Comparison of ENCODE assay signal across 9 cellular contexts in genomic region chr17:27241346-27241946, GRCh38. TPM values are rescaled to one million over a fixed set of nuclear protein-coding genes. Genes with fewer than 3 reads are reported as not detected.
DNase-seq lines count a peak whose midpoint lies in the region; ATAC-seq and TF ChIP-seq lines count a peak whose summit lies in the region.
"Had no signal": no experiment of that assay in that cellular context is flagged by ENCODE, and none has a peak within 500 bp of the region (broad histone marks: within the 10 kb centered on the region; RNA-seq: fewer than 3 reads in every experiment).

No MANE protein-coding gene starts in this region.

- H3K36me3 ChIP-seq in endodermal cell (ENCODE audit: control insufficient read depth, insufficient read depth, low read length) (no peaks in the 10 kb centered on the region), upper lobe of left lung (no peaks in the 10 kb centered on the region)

- H3K27ac Mint-ChIP-seq in activated naive CD4-positive, alpha-beta T cell treated with anti-CD3 and anti-CD28 coated beads, Interleukin-2, amount 50 U/mL, for 72 hours, result no peak overlapping the region
- H3K27ac Mint-ChIP-seq in endodermal cell, result no peak overlapping the region

- peaks cover 6% of the 10 kb centered on the region for H3K4me1 Mint-ChIP-seq in endodermal cell

- H3K4me3 ChIP-seq in endodermal cell (ENCODE audit: low read length), result no peak overlapping the region
- H3K4me3 ChIP-seq in upper lobe of left lung, result no peak overlapping the region
- no peak overlapping the region for H3K4me3 ChIP-seq in lower leg skin (ENCODE audit: low read depth, poor library complexity, severe bottlenecking)

- H3K9me3 Mint-ChIP-seq in activated naive CD4-positive, alpha-beta T cell treated with anti-CD3 and anti-CD28 coated beads, Interleukin-2, amount 50 U/mL, for 72 hours, result no peaks in the 10 kb centered on the region
- H3K9me3 Mint-ChIP-seq in endodermal cell, result no peaks in the 10 kb centered on the region
- H3K9me3 Mint-ChIP-seq: CD4-positive, CD25-positive, alpha-beta regulatory T cell had no signal

- H3K27me3 Mint-ChIP-seq in endodermal cell (ENCODE audit: insufficient read depth), result peaks cover 2% of the 10 kb centered on the region
- H3K27me3 Mint-ChIP-seq: CD4-positive, CD25-positive, alpha-beta regulatory T cell had no signal

- TF ChIP-seq CTCF in endodermal cell (conservative IDR thresholded peaks at IDR 0.05) (no peak), upper lobe of left lung (IDR thresholded peaks at IDR 0.05) (no peak), lower leg skin (IDR thresholded peaks at IDR 0.05) (no peak)

- H3K4me1 ChIP-seq in endodermal cell (ENCODE audit: control insufficient read depth, insufficient read depth, low read length) (no peaks in the 10 kb centered on the region), upper lobe of left lung (peaks cover 49 to 59% (median 53%) of the 10 kb centered on the region in 4 donors)

- H3K27me3 ChIP-seq in endodermal cell (ENCODE audit: control insufficient read depth, insufficient read depth, low read length, poor library complexity, severe bottlenecking) (no peaks in the 10 kb centered on the region), upper lobe of left lung (no peaks in the 10 kb centered on the region)

- peak; percentile 42 to 57 for ATAC-seq in activated naive CD4-positive, alpha-beta T cell treated with anti-CD3 and anti-CD28 coated beads, Interleukin-2, amount 50 U/mL, for 72 hours
- ATAC-seq in HG03342 (IDR thresholded peaks at IDR 0.05; ENCODE audit: unreplicated experiment), result peak; percentile 51
- no peak for ATAC-seq in upper lobe of left lung (ENCODE audit: low FRiP score in 2 of 2)

- DNase-seq in activated naive CD4-positive, alpha-beta T cell treated with anti-CD3 and anti-CD28 coated beads, Interleukin-2, amount 50 U/mL, for 72 hours (ENCODE audit: low spot score in 2 of 2), result no peak
- no peak for DNase-seq in activated naive CD4-positive, alpha-beta T cell (lab: John Stamatoyannopoulos, UW)
- DNase-seq in endodermal cell (peak; percentile 70), upper lobe of left lung (peak in 1 of 2 donors; percentile 60), lower leg skin (ENCODE audit: low spot score in 2 of 2) (no peak), NCI-H774 (lab: John Stamatoyannopoulos, UW) (no peak), DMS 273 treated with DMSO at 0.1 percent for 48 hours (lab: John Stamatoyannopoulos, UW) (no peak)
- DNase-seq: CD4-positive, CD25-positive, alpha-beta regulatory T cell had no signal

- no peak for TF ChIP-seq POLR2A in upper lobe of left lung (IDR thresholded peaks at IDR 0.05)
- no peak for TF ChIP-seq POLR2A in lower leg skin (IDR thresholded peaks at IDR 0.05)

- no peak overlapping the region for H3K4me3 Mint-ChIP-seq in endodermal cell
- H3K4me3 Mint-ChIP-seq: CD4-positive, CD25-positive, alpha-beta regulatory T cell had no signal

- H3K36me3 Mint-ChIP-seq in activated naive CD4-positive, alpha-beta T cell treated with anti-CD3 and anti-CD28 coated beads, Interleukin-2, amount 50 U/mL, for 72 hours, result no peaks in the 10 kb centered on the region
- H3K36me3 Mint-ChIP-seq in endodermal cell (ENCODE audit: low read depth), result no peaks in the 10 kb centered on the region
- H3K36me3 Mint-ChIP-seq: CD4-positive, CD25-positive, alpha-beta regulatory T cell had no signal

- intact Hi-C loops in lower leg skin (cut with DNase I; ENCODE audit: low total_unique reads), result loop anchor here (10.0 kb wide), 1 partner anchor 53 kb away; the partner anchor contains the start of gene WSB1

- 70 to 79% methylated on average over 4 of the region's 5 CpGs for WGBS in endodermal cell (ENCODE audit: insufficient coverage in 1 of 2, insufficient read length in 1 of 2), 2 experiments
- WGBS in upper lobe of left lung, 2 donors, result 36 to 46% methylated on average over 5 of the region's 5 CpGs
- WGBS in lower leg skin, 2 donors, result 26 to 42% methylated on average over 5 of the region's 5 CpGs

- no peak overlapping the region for H3K27ac ChIP-seq in endodermal cell (ENCODE audit: low read depth, low read length)
- H3K27ac ChIP-seq in upper lobe of left lung, result peak overlapping the region; percentile 67 to 93 (median 86)

- H3K9me3 ChIP-seq in endodermal cell (ENCODE audit: control insufficient read depth, low read length), result no peaks in the 10 kb centered on the region
- no peaks in the 10 kb centered on the region for H3K9me3 ChIP-seq in upper lobe of left lung

- peak in 1 of 4 donors; percentile 19 for TF ChIP-seq EP300 in upper lobe of left lung (IDR thresholded peaks at IDR 0.05)

- H3K9ac ChIP-seq in endodermal cell (ENCODE audit: extremely low read depth, low read length, poor library complexity, severe bottlenecking), result no peak overlapping the region

RNA-seq across cellular contexts. Expression of gene WSB1, which starts 52.5 kb away (rescaled TPM):
- 100 to 1,000 TPM; 181 to 211 TPM for total RNA-seq in activated naive CD4-positive, alpha-beta T cell treated with anti-CD3 and anti-CD28 coated beads, Interleukin-2, amount 50 U/mL, for 72 hours
- total RNA-seq in endodermal cell (100 to 1,000 TPM; 236 to 270 TPM), upper lobe of left lung (100 to 1,000 TPM; 261 to 514 (median 328) TPM), lower leg skin (100 to 1,000 TPM in 1 of 4 donors, 10 to 100 TPM in 3; 33.1 to 105 (median 55.6) TPM)
- 364 TPM for polyA plus RNA-seq in endodermal cell (2013, experiment 1 of 2)
- polyA plus RNA-seq in endodermal cell (2013, experiment 2 of 2), result 298 TPM

Comparison
In these comparisons a context has a peak if more than half of its experiments do, and no peak if none do; other contexts are left out.
1. ATAC-seq: peak in activated naive CD4-positive, alpha-beta T cell treated with anti-CD3 and anti-CD28 coated beads, Interleukin-2, amount 50 U/mL, for 72 hours (2 of 2) and HG03342 (single experiment); none in upper lobe of left lung (0 of 2).